Comparison of ENCODE assay signal across 21 cellular contexts in the genomic region with DNA sequence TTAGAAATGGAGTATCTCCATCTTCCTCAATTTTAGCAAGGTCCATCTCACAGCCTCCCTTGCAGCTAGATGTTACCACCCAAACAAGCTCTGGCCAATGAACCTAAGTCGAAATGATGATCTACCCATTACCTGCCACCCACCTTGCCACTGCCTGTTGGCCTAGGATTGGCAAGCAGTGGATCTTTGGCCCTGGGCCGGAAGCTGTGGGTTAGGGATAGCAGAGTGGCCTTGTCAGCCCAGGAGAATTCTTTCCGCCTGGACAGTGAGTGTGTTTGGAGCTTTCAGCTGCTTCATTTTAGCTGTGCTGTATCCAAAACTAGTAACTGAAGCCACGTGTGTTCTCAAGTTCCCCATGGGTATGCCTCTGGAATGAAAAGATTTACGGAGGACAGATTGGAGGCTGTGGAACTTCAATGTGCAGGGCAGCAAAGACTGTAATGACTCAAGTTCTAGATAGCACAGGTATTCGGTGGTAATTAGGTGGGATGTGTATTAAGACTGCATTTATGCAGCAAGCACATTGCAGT. TPM values are rescaled to one million over a fixed set of nuclear protein-coding genes. Genes with fewer than 3 reads are reported as not detected.
A peak's percentile ranks its signal among the peaks of the same experiment; 100 is the strongest.
DNase-seq lines count a peak whose midpoint lies in the region; ATAC-seq and TF ChIP-seq lines count a peak whose summit lies in the region.
"Had no signal": no experiment of that assay in that cellular context is flagged by ENCODE, and none has a peak within 500 bp of the region (broad histone marks: within the 10 kb centered on the region; RNA-seq: fewer than 3 reads in every experiment).

No MANE protein-coding gene starts in this region.

- no peak for ATAC-seq in GM19023 (IDR thresholded peaks at IDR 0.05; ENCODE audit: unreplicated experiment)
- ATAC-seq: GM12878, PC-3 had no signal

- TF ChIP-seq CTCF in testis (IDR thresholded peaks at IDR 0.05) = no peak

- WGBS in testis, 2 donors = 70 to 79% methylated on average over 6 of the region's 6 CpGs

- DNase-seq in AG20443 (ENCODE audit: low spot score) (peak; percentile 11), EH (ENCODE audit: low read depth) (peak; percentile 7), iPS-NIHi7 (ENCODE audit: extremely low spot score) (peak; percentile 1), testis (peak; percentile 7), DMS53 treated with DMSO at 0.1 percent for 48 hours (lab: John Stamatoyannopoulos, UW; ENCODE audit: unreplicated experiment) (no peak), NCI-H1105 (lab: John Stamatoyannopoulos, UW) (no peak)
- DNase-seq: Calu3; DMS153; HCEC 1CT; Karpas-422; NCI-H1092 treated with DMSO at 0.1 percent for 48 hours; NCI-H146; NCI-H1930; NCI-H2107; NCI-H446 treated with DMSO at 0.1 percent for 48 hours; NCI-H526; NCI-H82; NK-92 treated with Interleukin-12 subunit alpha and Interleukin-12 subunit beta, amount 100 ng/mL, for 24 hours; PC-3 had no signal

- no peak for TF ChIP-seq POLR2A in testis (IDR thresholded peaks at IDR 0.05)

- intact Hi-C loops in testis (cut with DNase I; ENCODE audit: low total_unique reads) = no loop called here

- H3K9me3 ChIP-seq in testis = no peaks in the 10 kb centered on the region

- H3K4me3 ChIP-seq in testis = no peak overlapping the region
- H3K4me3 ChIP-seq: GM12878 had no signal

- H3K4me1 ChIP-seq in testis = no peaks in the 10 kb centered on the region

- H3K36me3 ChIP-seq in testis (ENCODE audit: low read depth, missing control alignments) = no peaks in the 10 kb centered on the region

- H3K27ac ChIP-seq in testis = no peak overlapping the region

- no peaks in the 10 kb centered on the region for H3K27me3 ChIP-seq in testis

RNA-seq across cellular contexts. Expression of gene PARD6G, which starts 7.7 kb away (rescaled TPM):
- 1 to 10 TPM; 5.3 to 7.5 TPM for total RNA-seq in testis
- polyA plus RNA-seq in testis (ENCODE audit: insufficient read depth, low read depth, low replicate concordance) = 3.0 TPM

Comparison
In these comparisons a context has a peak if more than half of its experiments do, and no peak if none do; other contexts are left out.
1. DNase-seq: peak in AG20443 (single experiment), EH (single experiment), iPS-NIHi7 (single experiment) and testis (single experiment); none in DMS53 treated with DMSO at 0.1 percent for 48 hours (single experiment) and NCI-H1105 (single experiment).